25 cellular contexts compared by ENCODE assay signal in genomic region chrX:23826653-23827052, GRCh38.
"Had no signal": no experiment of that assay in that cellular context is flagged by ENCODE, and none has a peak within 500 bp of the region (broad histone marks: within the 10 kb centered on the region; RNA-seq: fewer than 3 reads in every experiment).

No MANE protein-coding gene starts in this region.

- FAIRE-seq: RCC 7860 had no signal

- H3K4me2 ChIP-seq: KMS-11 had no signal

- H3K9ac ChIP-seq: KMS-11 had no signal

- H3K27ac Mint-ChIP-seq: activated B cell treated with CpG ODN at 0.5 μM for 24 hours; activated CD4-positive, alpha-beta T cell treated with anti-CD3 and anti-CD28 coated beads, Interleukin-2, amount 10 ng/mL, durations not matched to agents 24 days and 14 days; activated CD8-positive, alpha-beta memory T cell treated with anti-CD3 and anti-CD28 coated beads, Interleukin-2, amount 10 ng/mL, durations not matched to agents 7 days and 5 days; activated naive CD4-positive, alpha-beta T cell treated with anti-CD3 and anti-CD28 coated beads for 36 hours; activated naive CD8-positive, alpha-beta T cell; activated T-helper 17 cell treated with anti-CD3 and anti-CD28 coated beads, Interleukin-2, amount 50 U/mL, for 72 hours; T-helper 17 cell had no signal

- H3K4me3 Mint-ChIP-seq: activated B cell treated with CpG ODN at 0.5 μM for 24 hours; activated CD4-positive, alpha-beta T cell treated with anti-CD3 and anti-CD28 coated beads, Interleukin-2, amount 10 ng/mL, durations not matched to agents 24 days and 14 days; activated CD8-positive, alpha-beta memory T cell treated with anti-CD3 and anti-CD28 coated beads, Interleukin-2, amount 10 ng/mL, durations not matched to agents 7 days and 5 days; activated naive CD4-positive, alpha-beta T cell treated with anti-CD3 and anti-CD28 coated beads for 36 hours; activated naive CD8-positive, alpha-beta T cell; activated T-cell treated with anti-CD3 and anti-CD28 coated beads, Interleukin-2, amount 50 U/mL, for 4 hours; activated T-helper 17 cell treated with anti-CD3 and anti-CD28 coated beads, Interleukin-2, amount 50 U/mL, for 72 hours; T-helper 17 cell had no signal

- H3K27me3 Mint-ChIP-seq: activated B cell treated with CpG ODN at 0.5 μM for 24 hours; activated CD4-positive, alpha-beta T cell treated with anti-CD3 and anti-CD28 coated beads, Interleukin-2, amount 10 ng/mL, durations not matched to agents 24 days and 14 days; activated naive CD8-positive, alpha-beta T cell; activated T-helper 17 cell treated with anti-CD3 and anti-CD28 coated beads, Interleukin-2, amount 50 U/mL, for 72 hours; T-helper 17 cell had no signal

- H3K36me3 Mint-ChIP-seq: activated CD8-positive, alpha-beta memory T cell treated with anti-CD3 and anti-CD28 coated beads, Interleukin-2, amount 10 ng/mL, durations not matched to agents 7 days and 5 days; activated naive CD8-positive, alpha-beta T cell had no signal

- H3K9me3 Mint-ChIP-seq: activated B cell treated with CpG ODN at 0.5 μM for 24 hours; activated CD4-positive, alpha-beta T cell treated with anti-CD3 and anti-CD28 coated beads, Interleukin-2, amount 10 ng/mL, durations not matched to agents 24 days and 14 days; activated naive CD4-positive, alpha-beta T cell treated with anti-CD3 and anti-CD28 coated beads for 36 hours; activated T-cell treated with anti-CD3 and anti-CD28 coated beads, Interleukin-2, amount 50 U/mL, for 4 hours; activated T-helper 17 cell treated with anti-CD3 and anti-CD28 coated beads, Interleukin-2, amount 50 U/mL, for 72 hours had no signal

- DNase-seq: activated B cell treated with CpG ODN at 0.5 μM for 24 hours; activated CD4-positive, alpha-beta T cell treated with anti-CD3 and anti-CD28 coated beads for 1 hour; activated CD4-positive, alpha-beta T cell treated with anti-CD3 and anti-CD28 coated beads, Interleukin-2, amount 10 ng/mL, durations not matched to agents 24 days and 14 days; activated CD4-positive, alpha-beta T cell treated with anti-CD3 and anti-CD28 coated beads, Interleukin-2, amount 50 U/mL, for 48 hours; activated CD8-positive, alpha-beta memory T cell treated with anti-CD3 and anti-CD28 coated beads, Interleukin-2, amount 10 ng/mL, durations not matched to agents 7 days and 5 days; activated gamma-delta T cell; activated naive CD4-positive, alpha-beta T cell treated with anti-CD3 and anti-CD28 coated beads for 36 hours; activated T-cell treated with anti-CD3 and anti-CD28 coated beads, Interleukin-2, amount 50 U/mL, for 4 hours; anterior cingulate cortex; central memory CD4-positive, alpha-beta T cell; NCI-H1092 treated with DMSO at 0.1 percent for 48 hours; NCI-H1436; NCI-H1694 treated with DMSO at 0.1 percent for 48 hours; NCI-H2081; NCI-H2171; NCI-H2227 treated with DMSO at 0.1 percent for 48 hours; NCI-H446 treated with DMSO at 0.1 percent for 48 hours; PC-3; SIG-M5; T-helper 17 cell; T-helper 9 cell had no signal

- H3K4me1 Mint-ChIP-seq: activated B cell treated with CpG ODN at 0.5 μM for 24 hours; activated CD4-positive, alpha-beta T cell treated with anti-CD3 and anti-CD28 coated beads, Interleukin-2, amount 10 ng/mL, durations not matched to agents 24 days and 14 days; activated T-helper 17 cell treated with anti-CD3 and anti-CD28 coated beads, Interleukin-2, amount 50 U/mL, for 72 hours; T-helper 17 cell had no signal

- H3K27ac ChIP-seq: KMS-11 had no signal

- ATAC-seq: activated CD8-positive, alpha-beta memory T cell treated with anti-CD3 and anti-CD28 coated beads, Interleukin-2, amount 10 ng/mL, durations not matched to agents 7 days and 5 days; activated T-cell treated with anti-CD3 and anti-CD28 coated beads, Interleukin-2, amount 50 U/mL, for 4 hours; activated T-helper 17 cell treated with anti-CD3 and anti-CD28 coated beads, Interleukin-2, amount 50 U/mL, for 72 hours; PC-3; T-helper 17 cell had no signal
